Comparison of ENCODE assay signal across 14 cellular contexts in the genomic region with DNA sequence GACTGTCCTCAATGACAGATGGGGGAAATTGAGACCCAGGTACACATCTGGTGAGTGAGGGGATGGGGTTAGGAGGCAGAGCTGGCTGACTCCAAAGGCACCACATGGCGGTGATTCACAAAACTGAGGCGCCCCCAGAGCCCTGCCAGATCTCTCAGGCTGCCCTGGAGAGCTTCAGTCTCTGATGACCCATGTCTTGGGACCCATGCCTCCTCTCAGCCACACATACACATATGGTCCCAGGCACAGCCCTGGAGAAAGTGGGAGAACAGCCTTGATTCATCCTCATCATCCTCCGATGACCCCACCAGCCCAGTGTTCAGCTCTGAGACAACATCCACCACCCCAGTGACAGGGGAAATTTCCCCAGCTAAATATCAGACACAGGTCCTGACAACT.
DNase-seq lines count a peak whose midpoint lies in the region; ATAC-seq and TF ChIP-seq lines count a peak whose summit lies in the region.
"Had no signal": no experiment of that assay in that cellular context is flagged by ENCODE, and none has a peak within 500 bp of the region (broad histone marks: within the 10 kb centered on the region; RNA-seq: fewer than 3 reads in every experiment).

No MANE protein-coding gene starts in this region.

- no peak overlapping the region for H3K9ac ChIP-seq in liver (ENCODE audit: low read depth in 1 of 2, low read length in 2 of 2)

- intact Hi-C loops in posterior vena cava (cut with DNase I): no loop called here

- H3K4me1 ChIP-seq in SJSA1 (replicated peaks) (peaks cover 32% of the 10 kb centered on the region), liver (ENCODE audit: control insufficient read depth in 4 of 4, insufficient read depth in 4 of 4, low read length in 3 of 4) (peaks cover 2 to 20% (median 4%) of the 10 kb centered on the region in 4 donors)

- H3K27me3 ChIP-seq in SJSA1 (replicated peaks) (no peaks in the 10 kb centered on the region), liver (ENCODE audit: control insufficient read depth in 4 of 4, insufficient read depth in 4 of 4, low read length in 3 of 4) (no peaks in the 10 kb centered on the region)
- H3K27me3 ChIP-seq: SJCRH30 had no signal

- H3K36me3 ChIP-seq in SJSA1: no peaks in the 10 kb centered on the region
- no peaks in the 10 kb centered on the region for H3K36me3 ChIP-seq in liver (ENCODE audit: control insufficient read depth in 4 of 4, insufficient read depth in 3 of 4, low read depth in 1 of 4, low read length in 3 of 4)
- H3K36me3 ChIP-seq: SJCRH30 had no signal

- DNase-seq in NCI-H2171 treated with DMSO at 0.1 percent for 48 hours (lab: John Stamatoyannopoulos, UW) (peak; percentile 8), NCI-H2171 (lab: John Stamatoyannopoulos, UW) (no peak), SJSA1 (ENCODE audit: low read depth in 1 of 2, low spot score in 2 of 2) (no peak), posterior vena cava (ENCODE audit: low spot score) (peak; percentile 29), GM10248 (ENCODE audit: extremely low spot score) (no peak)
- no peak for DNase-seq in stimulated activated naive CD4-positive, alpha-beta T cell (lab: John Stamatoyannopoulos, UW)
- DNase-seq: 8988T, GOT3, KBM-7, NCI-H1694 treated with DMSO at 0.1 percent for 48 hours, RPMI8226, SJCRH30 had no signal

- TF ChIP-seq RAD21 in liver (IDR thresholded peaks at IDR 0.05): no peak

- H3K4me3 ChIP-seq in SJSA1 (no peak overlapping the region), liver (ENCODE audit: low read depth in 1 of 3, low read length in 3 of 3) (no peak overlapping the region)
- H3K4me3 ChIP-seq: SJCRH30 had no signal

- H3K27ac ChIP-seq in SJSA1 (0 out of 2 replicates have a peak overlapping the region, but pooled peaks have one; percentile 7), liver (ENCODE audit: low read depth in 1 of 2, low read length in 2 of 2) (peak overlapping the region; percentile 35 to 64)
- H3K27ac ChIP-seq: SJCRH30 had no signal

- CTCF ChIA-PET in GM10248 (lab: Yijun Ruan, JAX): interaction anchor here (1.0 kb wide), 1 partner anchor 735 kb away, joined by 3 read pairs; no protein-coding TSS in a partner anchor

- no peaks in the 10 kb centered on the region for H3K9me3 ChIP-seq in SJSA1 (replicated peaks)
- H3K9me3 ChIP-seq in liver (ENCODE audit: control insufficient read depth in 4 of 4, low read length in 3 of 4): no peaks in the 10 kb centered on the region
- H3K9me3 ChIP-seq: SJCRH30 had no signal

- POLR2A ChIA-PET in GM10248 (lab: Yijun Ruan, JAX): no interaction called here

- 99% methylated on average over 3 of the region's 3 CpGs for WGBS in liver

- TF ChIP-seq CTCF in liver (IDR thresholded peaks at IDR 0.05; ENCODE audit: low read depth, low read length, missing input control): no peak
- no peak for TF ChIP-seq CTCF in GM10248 (IDR thresholded peaks at IDR 0.05; ENCODE audit: control extremely low read depth, extremely low read depth, low read depth, missing control alignments)

- ATAC-seq in GM21723 (IDR thresholded peaks at IDR 0.05; ENCODE audit: unreplicated experiment): no peak

TF ChIP-seq in liver, 16 proteins besides CTCF, POLR2A, EP300 and RAD21:
- TF ChIP-seq, protein P1, sequence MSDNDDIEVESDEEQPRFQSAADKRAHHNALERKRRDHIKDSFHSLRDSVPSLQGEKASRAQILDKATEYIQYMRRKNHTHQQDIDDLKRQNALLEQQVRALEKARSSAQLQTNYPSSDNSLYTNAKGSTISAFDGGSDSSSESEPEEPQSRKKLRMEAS (IDR thresholded peaks at IDR 0.05): no peak
- no peak for TF ChIP-seq RXRA (IDR thresholded peaks at IDR 0.05)
- TF ChIP-seq FOXA1 (IDR thresholded peaks at IDR 0.05): no peak
- TF ChIP-seq, protein P2, sequence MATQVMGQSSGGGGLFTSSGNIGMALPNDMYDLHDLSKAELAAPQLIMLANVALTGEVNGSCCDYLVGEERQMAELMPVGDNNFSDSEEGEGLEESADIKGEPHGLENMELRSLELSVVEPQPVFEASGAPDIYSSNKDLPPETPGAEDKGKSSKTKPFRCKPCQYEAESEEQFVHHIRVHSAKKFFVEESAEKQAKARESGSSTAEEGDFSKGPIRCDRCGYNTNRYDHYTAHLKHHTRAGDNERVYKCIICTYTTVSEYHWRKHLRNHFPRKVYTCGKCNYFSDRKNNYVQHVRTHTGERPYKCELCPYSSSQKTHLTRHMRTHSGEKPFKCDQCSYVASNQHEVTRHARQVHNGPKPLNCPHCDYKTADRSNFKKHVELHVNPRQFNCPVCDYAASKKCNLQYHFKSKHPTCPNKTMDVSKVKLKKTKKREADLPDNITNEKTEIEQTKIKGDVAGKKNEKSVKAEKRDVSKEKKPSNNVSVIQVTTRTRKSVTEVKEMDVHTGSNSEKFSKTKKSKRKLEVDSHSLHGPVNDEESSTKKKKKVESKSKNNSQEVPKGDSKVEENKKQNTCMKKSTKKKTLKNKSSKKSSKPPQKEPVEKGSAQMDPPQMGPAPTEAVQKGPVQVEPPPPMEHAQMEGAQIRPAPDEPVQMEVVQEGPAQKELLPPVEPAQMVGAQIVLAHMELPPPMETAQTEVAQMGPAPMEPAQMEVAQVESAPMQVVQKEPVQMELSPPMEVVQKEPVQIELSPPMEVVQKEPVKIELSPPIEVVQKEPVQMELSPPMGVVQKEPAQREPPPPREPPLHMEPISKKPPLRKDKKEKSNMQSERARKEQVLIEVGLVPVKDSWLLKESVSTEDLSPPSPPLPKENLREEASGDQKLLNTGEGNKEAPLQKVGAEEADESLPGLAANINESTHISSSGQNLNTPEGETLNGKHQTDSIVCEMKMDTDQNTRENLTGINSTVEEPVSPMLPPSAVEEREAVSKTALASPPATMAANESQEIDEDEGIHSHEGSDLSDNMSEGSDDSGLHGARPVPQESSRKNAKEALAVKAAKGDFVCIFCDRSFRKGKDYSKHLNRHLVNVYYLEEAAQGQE (IDR thresholded peaks at IDR 0.05): no peak
- no peak for TF ChIP-seq TAF1 (conservative IDR thresholded peaks at IDR 0.05)
- TF ChIP-seq YY1 (IDR thresholded peaks at IDR 0.05): no peak
- no peak for TF ChIP-seq SP1 (IDR thresholded peaks at IDR 0.05)
- TF ChIP-seq HNF4G (IDR thresholded peaks at IDR 0.05): no peak
- no peak for TF ChIP-seq HNF4A (conservative IDR thresholded peaks at IDR 0.05)
- TF ChIP-seq, protein P3, sequence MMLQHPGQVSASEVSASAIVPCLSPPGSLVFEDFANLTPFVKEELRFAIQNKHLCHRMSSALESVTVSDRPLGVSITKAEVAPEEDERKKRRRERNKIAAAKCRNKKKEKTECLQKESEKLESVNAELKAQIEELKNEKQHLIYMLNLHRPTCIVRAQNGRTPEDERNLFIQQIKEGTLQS (IDR thresholded peaks at IDR 0.05): no peak
- TF ChIP-seq NR2F2 (IDR thresholded peaks at IDR 0.05): no peak
- no peak for TF ChIP-seq JUND (IDR thresholded peaks at IDR 0.05)
- TF ChIP-seq, protein P4, sequence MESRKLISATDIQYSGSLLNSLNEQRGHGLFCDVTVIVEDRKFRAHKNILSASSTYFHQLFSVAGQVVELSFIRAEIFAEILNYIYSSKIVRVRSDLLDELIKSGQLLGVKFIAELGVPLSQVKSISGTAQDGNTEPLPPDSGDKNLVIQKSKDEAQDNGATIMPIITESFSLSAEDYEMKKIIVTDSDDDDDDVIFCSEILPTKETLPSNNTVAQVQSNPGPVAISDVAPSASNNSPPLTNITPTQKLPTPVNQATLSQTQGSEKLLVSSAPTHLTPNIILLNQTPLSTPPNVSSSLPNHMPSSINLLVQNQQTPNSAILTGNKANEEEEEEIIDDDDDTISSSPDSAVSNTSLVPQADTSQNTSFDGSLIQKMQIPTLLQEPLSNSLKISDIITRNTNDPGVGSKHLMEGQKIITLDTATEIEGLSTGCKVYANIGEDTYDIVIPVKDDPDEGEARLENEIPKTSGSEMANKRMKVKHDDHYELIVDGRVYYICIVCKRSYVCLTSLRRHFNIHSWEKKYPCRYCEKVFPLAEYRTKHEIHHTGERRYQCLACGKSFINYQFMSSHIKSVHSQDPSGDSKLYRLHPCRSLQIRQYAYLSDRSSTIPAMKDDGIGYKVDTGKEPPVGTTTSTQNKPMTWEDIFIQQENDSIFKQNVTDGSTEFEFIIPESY (IDR thresholded peaks at IDR 0.05): no peak
- no peak for TF ChIP-seq EGR1 (IDR thresholded peaks at IDR 0.05; ENCODE audit: low read depth in 2 of 2)
- TF ChIP-seq FOXA2 (IDR thresholded peaks at IDR 0.05): no peak

Comparison
In these comparisons a context has a peak if more than half of its experiments do, and no peak if none do; other contexts are left out.
1. DNase-seq: peak in NCI-H2171 treated with DMSO at 0.1 percent for 48 hours (single experiment) and posterior vena cava (single experiment); none in NCI-H2171 (single experiment), SJSA1 (0 of 2), GM10248 (single experiment) and stimulated activated naive CD4-positive, alpha-beta T cell (0 of 6).